ENCODE assay signal across 1 cellular context in genomic region chr2:177881001-177881748, GRCh38.
A peak's percentile ranks its signal among the peaks of the same experiment; 100 is the strongest.
TF ChIP-seq lines count a peak whose summit lies in the region.

No MANE protein-coding gene starts in this region.

TF ChIP-seq in HepG2, 621 proteins besides CTCF, POLR2A, EP300 and RAD21 (continued from another document):
- TF ChIP-seq ZNF710 (CRISPR knock-in tag; IDR thresholded peaks at IDR 0.05; ENCODE audit: borderline replicate concordance) (no peak), ZNF446 (CRISPR knock-in tag; IDR thresholded peaks at IDR 0.05) (no peak), DZIP1 (CRISPR knock-in tag; IDR thresholded peaks at IDR 0.05) (no peak), ZMYM4 (CRISPR knock-in tag; IDR thresholded peaks at IDR 0.05) (0 out of 2 replicates have a peak, but pooled peaks have one; percentile 46), SRSF9 (IDR thresholded peaks at IDR 0.05; ENCODE audit: borderline replicate concordance, insufficient read depth, low read depth, low read length, poor library complexity, severe bottlenecking) (no peak), NONO (IDR thresholded peaks at IDR 0.05) (no peak), NONO (CRISPR knock-in tag; conservative IDR thresholded peaks at IDR 0.05) (no peak), LBX2 (CRISPR knock-in tag; IDR thresholded peaks at IDR 0.05; ENCODE audit: borderline replicate concordance) (no peak), HOMEZ (CRISPR knock-in tag; IDR thresholded peaks at IDR 0.05; ENCODE audit: low read depth) (no peak), CEBPB (IDR thresholded peaks at IDR 0.05; ENCODE audit: borderline replicate concordance, low read depth, low read length) (0 out of 2 replicates have a peak, but pooled peaks have one; percentile 14), ZNF3 (CRISPR knock-in tag; IDR thresholded peaks at IDR 0.05) (no peak), MAFF (IDR thresholded peaks at IDR 0.05; ENCODE audit: low read depth, low read length) (peak; percentile 43), TBL1XR1 (IDR thresholded peaks at IDR 0.05; ENCODE audit: borderline replicate concordance, low read length, partially characterized antibody) (no peak), MAFK (conservative IDR thresholded peaks at IDR 0.05 in 1 of 2, IDR thresholded peaks at IDR 0.05 in 1 of 2; ENCODE audit: low read length in 2 of 2) (peak; percentile 26 to 55; a peak in 3 of 4 replicates), ZBED4 (CRISPR knock-in tag; IDR thresholded peaks at IDR 0.05; ENCODE audit: borderline replicate concordance) (no peak)
TF ChIP-seq in HepG2: peak in this region for 5.
